ENCODE assay signal across 16 cellular contexts in the genomic region with DNA sequence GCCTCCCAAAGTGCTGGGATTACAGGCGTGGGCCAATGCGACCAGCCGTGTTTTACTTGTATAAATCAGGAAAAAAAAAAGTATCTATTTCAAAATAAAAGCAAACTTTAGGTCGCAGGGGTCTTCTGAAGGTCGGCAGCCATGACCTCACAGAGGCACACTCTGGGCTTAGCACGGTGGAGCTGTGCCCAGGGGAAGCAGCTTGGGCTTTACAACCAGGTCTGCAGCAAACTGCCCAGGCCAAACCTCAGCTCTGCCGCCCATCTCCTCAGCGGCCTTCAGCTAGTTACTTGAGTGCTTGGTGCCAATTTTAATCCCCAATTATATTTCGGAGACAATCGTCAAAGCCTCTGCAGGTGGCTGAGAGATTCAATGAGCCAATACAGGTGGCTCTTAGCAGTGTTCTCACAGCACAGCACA. TPM values are rescaled to one million over a fixed set of nuclear protein-coding genes. Genes with fewer than 3 reads are reported as not detected.
DNase-seq lines count a peak whose midpoint lies in the region; ATAC-seq, FAIRE-seq and TF ChIP-seq lines count a peak whose summit lies in the region.
"Had no signal": no experiment of that assay in that cellular context is flagged by ENCODE, and none has a peak within 500 bp of the region (broad histone marks: within the 10 kb centered on the region; RNA-seq: fewer than 3 reads in every experiment).

No MANE protein-coding gene starts in this region.

- DNase-seq in activated naive CD4-positive, alpha-beta T cell treated with anti-CD3 and anti-CD28 coated beads for 36 hours = no peak
- no peak for DNase-seq in activated naive CD4-positive, alpha-beta T cell (lab: John Stamatoyannopoulos, UW)
- DNase-seq in NCI-H1105 treated with DMSO at 0.1 percent for 48 hours (lab: John Stamatoyannopoulos, UW) (peak; percentile 78), uterus (no peak), GM12892 (ENCODE audit: insufficient read length) (no peak)
- DNase-seq in activated CD8-positive, alpha-beta T cell treated with anti-CD3 and anti-CD28 coated beads, Interleukin-2, amount 10 ng/mL, durations not matched to agents 7 days and 5 days = no peak
- no peak for DNase-seq in stimulated activated effector memory CD8-positive, alpha-beta T cell treated with anti-CD3 and anti-CD28 coated beads, Interleukin-12 subunit alpha, Interleukin-12 subunit beta, amount 100 ng/mL, for 72 hours (ENCODE audit: low spot score in 2 of 2)
- no peak for DNase-seq in activated effector memory CD4-positive, alpha-beta T cell treated with Interleukin-2 at 50 U/mL for 16 hours
- DNase-seq: activated CD4-positive, CD25-positive, alpha-beta regulatory T cell treated with anti-CD3 and anti-CD28 coated beads, Interleukin-2, amount 50 U/mL, for 72 hours; BE2C; NCI-H526; stimulated activated naive CD4-positive, alpha-beta T cell had no signal

- CTCF ChIA-PET in activated naive CD4-positive, alpha-beta T cell treated with anti-CD3 and anti-CD28 coated beads for 36 hours (lab: Charles Lee) = interaction anchor here (0.7 to 2.5 kb wide), 6 partner anchors 10 to 133 kb away, joined by 3 to 19 read pairs (median 4); no protein-coding TSS in a partner anchor
- CTCF ChIA-PET in activated CD8-positive, alpha-beta T cell treated with anti-CD3 and anti-CD28 coated beads, Interleukin-2, amount 10 ng/mL, durations not matched to agents 7 days and 5 days (lab: Charles Lee) = interaction anchor here (0.6 to 4.4 kb wide), 8 partner anchors 13 to 1784 kb away, joined by 3 to 66 read pairs (median 5); no protein-coding TSS in a partner anchor

- H3K4me3 Mint-ChIP-seq in activated naive CD4-positive, alpha-beta T cell treated with anti-CD3 and anti-CD28 coated beads for 36 hours = no peak overlapping the region
- no peak overlapping the region for H3K4me3 Mint-ChIP-seq in activated CD8-positive, alpha-beta T cell treated with anti-CD3 and anti-CD28 coated beads, Interleukin-2, amount 10 ng/mL, durations not matched to agents 7 days and 5 days
- peak overlapping the region; percentile 73 for H3K4me3 Mint-ChIP-seq in stimulated activated effector memory CD8-positive, alpha-beta T cell treated with anti-CD3 and anti-CD28 coated beads, Interleukin-12 subunit alpha, Interleukin-12 subunit beta, amount 100 ng/mL, for 72 hours
- H3K4me3 Mint-ChIP-seq: dendritic cell treated with granulocyte-macrophage colony-stimulating factor and Interleukin-4, amounts not matched to agents 40 ng/mL and 50 ng/mL, for 4 days had no signal

- ATAC-seq in activated CD8-positive, alpha-beta T cell treated with anti-CD3 and anti-CD28 coated beads, Interleukin-2, amount 10 ng/mL, durations not matched to agents 7 days and 5 days = no peak
- no peak for ATAC-seq in stimulated activated effector memory CD8-positive, alpha-beta T cell treated with anti-CD3 and anti-CD28 coated beads, Interleukin-12 subunit alpha, Interleukin-12 subunit beta, amount 100 ng/mL, for 72 hours
- ATAC-seq: mucosa of descending colon, psoas muscle had no signal

- H3K9me3 ChIP-seq in uterus = no peaks in the 10 kb centered on the region
- H3K9me3 ChIP-seq: BE2C, mucosa of descending colon, psoas muscle had no signal

- TF ChIP-seq CTCF in uterus (IDR thresholded peaks at IDR 0.05) = no peak

- POLR2A ChIA-PET in activated CD8-positive, alpha-beta T cell treated with anti-CD3 and anti-CD28 coated beads, Interleukin-2, amount 10 ng/mL, durations not matched to agents 7 days and 5 days (lab: Charles Lee) = interaction anchor here (0.6 to 5.1 kb wide), 7 partner anchors 12 to 322 kb away, joined by 3 to 27 read pairs (median 9); no protein-coding TSS in a partner anchor

- H3K27me3 ChIP-seq in uterus = no peaks in the 10 kb centered on the region
- H3K27me3 ChIP-seq: BE2C had no signal

- TF ChIP-seq POLR2A in uterus (IDR thresholded peaks at IDR 0.05) = no peak
- TF ChIP-seq POLR2A in GM12892 (IDR thresholded peaks at IDR 0.05; ENCODE audit: low read depth, low read length) = no peak

- peak overlapping the region; percentile 99 for H3K27ac Mint-ChIP-seq in activated naive CD4-positive, alpha-beta T cell treated with anti-CD3 and anti-CD28 coated beads for 36 hours
- peak overlapping the region; percentile 95 for H3K27ac Mint-ChIP-seq in activated CD8-positive, alpha-beta T cell treated with anti-CD3 and anti-CD28 coated beads, Interleukin-2, amount 10 ng/mL, durations not matched to agents 7 days and 5 days
- H3K27ac Mint-ChIP-seq in stimulated activated effector memory CD8-positive, alpha-beta T cell treated with anti-CD3 and anti-CD28 coated beads, Interleukin-12 subunit alpha, Interleukin-12 subunit beta, amount 100 ng/mL, for 72 hours = peak overlapping the region; percentile 96
- H3K27ac Mint-ChIP-seq: dendritic cell treated with granulocyte-macrophage colony-stimulating factor and Interleukin-4, amounts not matched to agents 40 ng/mL and 50 ng/mL, for 4 days had no signal

- no peaks in the 10 kb centered on the region for H3K27me3 Mint-ChIP-seq in activated naive CD4-positive, alpha-beta T cell treated with anti-CD3 and anti-CD28 coated beads for 36 hours (ENCODE audit: low read depth)
- no peaks in the 10 kb centered on the region for H3K27me3 Mint-ChIP-seq in activated CD8-positive, alpha-beta T cell treated with anti-CD3 and anti-CD28 coated beads, Interleukin-2, amount 10 ng/mL, durations not matched to agents 7 days and 5 days (ENCODE audit: low read depth)

- intact Hi-C loops in activated naive CD4-positive, alpha-beta T cell treated with anti-CD3 and anti-CD28 coated beads for 36 hours (cut with micrococcal nuclease) = no loop called here
- intact Hi-C loops in uterus (cut with DNase I; ENCODE audit: low total_unique reads) = no loop called here

- no peak overlapping the region for H3K27ac ChIP-seq in uterus
- H3K27ac ChIP-seq: psoas muscle had no signal

- peaks cover 54% of the 10 kb centered on the region for H3K4me1 Mint-ChIP-seq in activated naive CD4-positive, alpha-beta T cell treated with anti-CD3 and anti-CD28 coated beads for 36 hours (ENCODE audit: low read depth)
- peaks cover 64% of the 10 kb centered on the region for H3K4me1 Mint-ChIP-seq in activated CD8-positive, alpha-beta T cell treated with anti-CD3 and anti-CD28 coated beads, Interleukin-2, amount 10 ng/mL, durations not matched to agents 7 days and 5 days (ENCODE audit: low read depth)
- peaks cover 40% of the 10 kb centered on the region for H3K4me1 Mint-ChIP-seq in stimulated activated effector memory CD8-positive, alpha-beta T cell treated with anti-CD3 and anti-CD28 coated beads, Interleukin-12 subunit alpha, Interleukin-12 subunit beta, amount 100 ng/mL, for 72 hours

- no peaks in the 10 kb centered on the region for H3K36me3 ChIP-seq in uterus
- H3K36me3 ChIP-seq: BE2C had no signal

- H3K4me3 ChIP-seq in uterus = no peak overlapping the region
- H3K4me3 ChIP-seq: mucosa of descending colon, psoas muscle had no signal

- H3K36me3 Mint-ChIP-seq in activated naive CD4-positive, alpha-beta T cell treated with anti-CD3 and anti-CD28 coated beads for 36 hours (ENCODE audit: low read depth) = peaks cover 1% of the 10 kb centered on the region
- H3K36me3 Mint-ChIP-seq in activated CD8-positive, alpha-beta T cell treated with anti-CD3 and anti-CD28 coated beads, Interleukin-2, amount 10 ng/mL, durations not matched to agents 7 days and 5 days (ENCODE audit: low read depth) = peaks cover 1% of the 10 kb centered on the region
- peaks cover 28% of the 10 kb centered on the region for H3K36me3 Mint-ChIP-seq in stimulated activated effector memory CD8-positive, alpha-beta T cell treated with anti-CD3 and anti-CD28 coated beads, Interleukin-12 subunit alpha, Interleukin-12 subunit beta, amount 100 ng/mL, for 72 hours

- no peaks in the 10 kb centered on the region for H3K9me3 Mint-ChIP-seq in activated naive CD4-positive, alpha-beta T cell treated with anti-CD3 and anti-CD28 coated beads for 36 hours
- H3K9me3 Mint-ChIP-seq in activated CD8-positive, alpha-beta T cell treated with anti-CD3 and anti-CD28 coated beads, Interleukin-2, amount 10 ng/mL, durations not matched to agents 7 days and 5 days (ENCODE audit: insufficient read depth) = no peaks in the 10 kb centered on the region
- no peaks in the 10 kb centered on the region for H3K9me3 Mint-ChIP-seq in stimulated activated effector memory CD8-positive, alpha-beta T cell treated with anti-CD3 and anti-CD28 coated beads, Interleukin-12 subunit alpha, Interleukin-12 subunit beta, amount 100 ng/mL, for 72 hours
- H3K9me3 Mint-ChIP-seq: dendritic cell treated with granulocyte-macrophage colony-stimulating factor and Interleukin-4, amounts not matched to agents 40 ng/mL and 50 ng/mL, for 4 days had no signal

- H3K4me1 ChIP-seq in uterus = no peaks in the 10 kb centered on the region
- H3K4me1 ChIP-seq: BE2C had no signal

- FAIRE-seq in GM12892 (lab: Jason Lieb, UNC) = no peak

RNA-seq across cellular contexts. Expression of a gene that starts 30.1 kb away (rescaled TPM):
- total RNA-seq in activated naive CD4-positive, alpha-beta T cell treated with anti-CD3 and anti-CD28 coated beads for 36 hours = not detected
- not detected for total RNA-seq in activated CD8-positive, alpha-beta T cell treated with anti-CD3 and anti-CD28 coated beads, Interleukin-2, amount 10 ng/mL, durations not matched to agents 7 days and 5 days
- total RNA-seq in uterus = 1 to 10 TPM in 1 of 4 donors, not detected in 3; 2.2 TPM
- not detected for polyA plus RNA-seq in GM12892 (2012; ENCODE audit: missing spikeins)
- total RNA-seq: mucosa of descending colon had no signal

RNA-seq across cellular contexts. Expression of a gene that starts 35.2 kb away (rescaled TPM):
- not detected for total RNA-seq in activated naive CD4-positive, alpha-beta T cell treated with anti-CD3 and anti-CD28 coated beads for 36 hours
- not detected for total RNA-seq in activated CD8-positive, alpha-beta T cell treated with anti-CD3 and anti-CD28 coated beads, Interleukin-2, amount 10 ng/mL, durations not matched to agents 7 days and 5 days
- under 1 TPM in 1 of 4 donors, not detected in 3; 0.48 TPM for total RNA-seq in uterus
- polyA plus RNA-seq in GM12892 (2012; ENCODE audit: missing spikeins) = 1.7 TPM
- total RNA-seq: SK-MEL-5 had no signal
